Comparison of ENCODE assay signal across 8 cellular contexts in genomic region chr19:56838930-56839664, GRCh38. TPM values are rescaled to one million over a fixed set of nuclear protein-coding genes. Genes with fewer than 3 reads are reported as not detected.
DNase-seq lines count a peak whose midpoint lies in the region; ATAC-seq and TF ChIP-seq lines count a peak whose summit lies in the region.

No MANE protein-coding gene starts in this region.

- no peaks in the 10 kb centered on the region for H3K27me3 ChIP-seq in BLaER1
- no peaks in the 10 kb centered on the region for H3K27me3 ChIP-seq in RWPE2 (ENCODE audit: insufficient read depth, poor library complexity, severe bottlenecking)

- ATAC-seq in RWPE2 (ENCODE audit: low read depth): peak; percentile 65

- DNase-seq in RWPE2 (ENCODE audit: low spot score) (peak; percentile 84), fibroblast of pulmonary artery (ENCODE audit: low read depth) (peak; percentile 77), non-pigmented ciliary epithelial cell (ENCODE audit: low read depth) (peak; percentile 40), islet precursor cell (no peak), Calu3 (no peak), NCI-H1436 treated with DMSO at 0.1 percent for 48 hours (lab: John Stamatoyannopoulos, UW) (no peak)
- no peak for DNase-seq in stimulated activated CD4-positive, alpha-beta T cell treated with anti-CD3 and anti-CD28 coated beads, Interleukin-4, amount 100 ng/mL, for 24 hours

- CTCF ChIA-PET in Calu3 (lab: Charles Lee): no interaction called here

- H3K4me1 ChIP-seq in BLaER1: no peaks in the 10 kb centered on the region
- no peaks in the 10 kb centered on the region for H3K4me1 ChIP-seq in RWPE2 (ENCODE audit: insufficient read depth, poor library complexity, severe bottlenecking)

- no peak overlapping the region for H3K27ac Mint-ChIP-seq in Calu3 (ENCODE audit: unreplicated experiment)

- H3K27me3 Mint-ChIP-seq in Calu3 (ENCODE audit: unreplicated experiment): no peaks in the 10 kb centered on the region

- H3K9ac ChIP-seq in BLaER1: no peak overlapping the region

- H3K36me3 Mint-ChIP-seq in Calu3 (ENCODE audit: insufficient read depth, unreplicated experiment): no peaks in the 10 kb centered on the region

- H3K36me3 ChIP-seq in BLaER1: no peaks in the 10 kb centered on the region
- H3K36me3 ChIP-seq in RWPE2 (ENCODE audit: low read depth): no peaks in the 10 kb centered on the region

- H3K27ac ChIP-seq in BLaER1: no peak overlapping the region
- no peak overlapping the region for H3K27ac ChIP-seq in RWPE2 (ENCODE audit: poor library complexity, severe bottlenecking)

- peaks cover 39% of the 10 kb centered on the region for H3K9me3 ChIP-seq in BLaER1
- H3K9me3 ChIP-seq in RWPE2 (ENCODE audit: severe bottlenecking): peaks cover 7% of the 10 kb centered on the region

- peak overlapping the region; percentile 7; the same call in 1 of the 2 replicates for H3K4me3 ChIP-seq in BLaER1
- H3K4me3 ChIP-seq in RWPE2 (ENCODE audit: severe bottlenecking): no peak overlapping the region
- no peak overlapping the region for H3K4me3 ChIP-seq in fibroblast of pulmonary artery (replicated peaks; ENCODE audit: low read depth, low read length)

- no peak overlapping the region for H3K4me3 Mint-ChIP-seq in Calu3 (ENCODE audit: low read depth, unreplicated experiment)

- intact Hi-C loops in Calu3 (cut with micrococcal nuclease; ENCODE audit: unreplicated experiment): no loop called here

- H3K4me2 ChIP-seq in BLaER1: no peak overlapping the region

- TF ChIP-seq CTCF in RWPE2 (IDR thresholded peaks at IDR 0.05; ENCODE audit: poor library complexity, severe bottlenecking) (no peak), fibroblast of pulmonary artery (IDR thresholded peaks at IDR 0.05; ENCODE audit: low read length, missing control alignments) (no peak), Calu3 (IDR thresholded peaks at IDR 0.05; ENCODE audit: unreplicated experiment) (no peak)

- H4K20me1 ChIP-seq in BLaER1: no peaks in the 10 kb centered on the region

- H3K9me3 Mint-ChIP-seq in Calu3 (ENCODE audit: low read depth, unreplicated experiment): peaks cover 23% of the 10 kb centered on the region

- no peaks in the 10 kb centered on the region for H3K4me1 Mint-ChIP-seq in Calu3 (ENCODE audit: low read depth, unreplicated experiment)

- no TSS peak for BruUV-seq in Calu3 (replicated peaks; lab: Mats Ljungman, UMichigan)

RNA-seq across cellular contexts. Expression of gene PEG3, which starts 1.4 kb away (rescaled TPM):
- 0.09 TPM in 1 of 2 replicates, not detected in the other for total RNA-seq in Calu3 (2022)

RNA-seq across cellular contexts. Expression of gene ZIM2, which starts 1.4 kb away (rescaled TPM):
- total RNA-seq in Calu3 (2022): not detected in 2 replicates

Comparison
In these comparisons a context has a peak if more than half of its experiments do, and no peak if none do; other contexts are left out.
1. DNase-seq: peak in RWPE2 (single experiment), fibroblast of pulmonary artery (single experiment) and non-pigmented ciliary epithelial cell (single experiment); none in islet precursor cell (single experiment), Calu3 (single experiment), stimulated activated CD4-positive, alpha-beta T cell treated with anti-CD3 and anti-CD28 coated beads, Interleukin-4, amount 100 ng/mL, for 24 hours (single experiment) and NCI-H1436 treated with DMSO at 0.1 percent for 48 hours (single experiment).